ENCODE assay signal across 11 cellular contexts in genomic region chr14:99188721-99189120, GRCh38.
DNase-seq lines count a peak whose midpoint lies in the region; ATAC-seq, FAIRE-seq and TF ChIP-seq lines count a peak whose summit lies in the region.
"Had no signal": no experiment of that assay in that cellular context is flagged by ENCODE, and none has a peak within 500 bp of the region (broad histone marks: within the 10 kb centered on the region; RNA-seq: fewer than 3 reads in every experiment).

No MANE protein-coding gene starts in this region.

- peaks cover 0 to 7% (median 0%) of the 10 kb centered on the region in 8 donors for H3K9me3 Mint-ChIP-seq in CD4-positive, alpha-beta memory T cell
- H3K9me3 Mint-ChIP-seq in activated T-helper 2 cell treated with anti-CD3 and anti-CD28 coated beads, Interferon-gamma antibody, Interleukin-2, Interleukin-4, amounts not matched to agents 10 μg/mL and 5 μg/mL and 100 μg/mL, durations not matched to agents 14 hours and 24 hours and 36 hours = no peaks in the 10 kb centered on the region
- H3K9me3 Mint-ChIP-seq in type B pancreatic cell = no peaks in the 10 kb centered on the region
- H3K9me3 Mint-ChIP-seq: activated B cell treated with CpG ODN at 0.5 μM for 24 hours had no signal

- peaks cover 3% of the 10 kb centered on the region for H3K36me3 ChIP-seq in CD4-positive, alpha-beta memory T cell (ENCODE audit: insufficient read depth, low read length)
- no peaks in the 10 kb centered on the region for H3K36me3 ChIP-seq in kidney (ENCODE audit: control insufficient read depth in 1 of 2, insufficient read depth in 2 of 2, low read length in 2 of 2)
- H3K36me3 ChIP-seq: right atrium auricular region had no signal

- peak overlapping the region; percentile 92 to 99 (median 97) for H3K27ac Mint-ChIP-seq in CD4-positive, alpha-beta memory T cell
- peak overlapping the region; percentile 95 for H3K27ac Mint-ChIP-seq in activated T-helper 2 cell treated with anti-CD3 and anti-CD28 coated beads, Interferon-gamma antibody, Interleukin-2, Interleukin-4, amounts not matched to agents 10 μg/mL and 5 μg/mL and 100 μg/mL, durations not matched to agents 14 hours and 24 hours and 36 hours
- H3K27ac Mint-ChIP-seq in type B pancreatic cell = no peak overlapping the region
- H3K27ac Mint-ChIP-seq: activated B cell treated with CpG ODN at 0.5 μM for 24 hours had no signal

- H3K4me1 ChIP-seq in CD4-positive, alpha-beta memory T cell (ENCODE audit: insufficient read depth, low read length) = peaks cover 94% of the 10 kb centered on the region
- peaks cover 0 to 2% of the 10 kb centered on the region in 2 donors for H3K4me1 ChIP-seq in kidney (ENCODE audit: control insufficient read depth in 1 of 2, insufficient read depth in 1 of 2, low read depth in 1 of 2, low read length in 2 of 2)

- intact Hi-C loops in CD4-positive, alpha-beta memory T cell (cut with micrococcal nuclease) = no loop called here
- intact Hi-C loops in activated T-helper 2 cell treated with anti-CD3 and anti-CD28 coated beads, Interferon-gamma antibody, Interleukin-2, Interleukin-4, amounts not matched to agents 10 μg/mL and 5 μg/mL and 100 μg/mL, durations not matched to agents 14 hours and 24 hours and 36 hours (cut with micrococcal nuclease) = loop anchor here (10.0 kb wide), 1 partner anchor 1734 kb away; no protein-coding TSS in a partner anchor
- intact Hi-C loops in kidney (cut with DNase I) = no loop called here

- no peak for FAIRE-seq in kidney (lab: Jason Lieb, UNC)

- H3K4me3 Mint-ChIP-seq in CD4-positive, alpha-beta memory T cell = peak overlapping the region; percentile 85 to 94 (median 88)
- H3K4me3 Mint-ChIP-seq in activated T-helper 2 cell treated with anti-CD3 and anti-CD28 coated beads, Interferon-gamma antibody, Interleukin-2, Interleukin-4, amounts not matched to agents 10 μg/mL and 5 μg/mL and 100 μg/mL, durations not matched to agents 14 hours and 24 hours and 36 hours (ENCODE audit: low read depth) = peak overlapping the region; percentile 82
- no peak overlapping the region for H3K4me3 Mint-ChIP-seq in type B pancreatic cell
- H3K4me3 Mint-ChIP-seq: activated B cell treated with CpG ODN at 0.5 μM for 24 hours had no signal

- DNase-seq in CD4-positive, alpha-beta memory T cell = peak in 4 of 5 donors; percentile 48 to 62 (median 53)
- DNase-seq in NCI-H526 (lab: John Stamatoyannopoulos, UW) (peak; percentile 67 to 78), iPS-NIHi11 (ENCODE audit: low spot score) (peak; percentile 86), type B pancreatic cell (ENCODE audit: extremely low spot score, unreplicated experiment) (no peak), NCI-H446 treated with DMSO at 0.1 percent for 48 hours (lab: John Stamatoyannopoulos, UW) (no peak), kidney (no peak)
- DNase-seq in activated T-helper 2 cell treated with anti-CD3 and anti-CD28 coated beads, Interferon-gamma antibody, Interleukin-2, Interleukin-4, amounts not matched to agents 10 μg/mL and 5 μg/mL and 100 μg/mL, durations not matched to agents 14 hours and 24 hours and 36 hours (ENCODE audit: low spot score) = no peak
- DNase-seq: activated B cell treated with CpG ODN at 0.5 μM for 24 hours, Calu3 had no signal

- ATAC-seq in GM21825 (IDR thresholded peaks at IDR 0.05; ENCODE audit: unreplicated experiment) = no peak

- H3K4me1 Mint-ChIP-seq in CD4-positive, alpha-beta memory T cell = peaks cover 77 to 97% (median 88%) of the 10 kb centered on the region in 4 donors
- peaks cover 82% of the 10 kb centered on the region for H3K4me1 Mint-ChIP-seq in activated T-helper 2 cell treated with anti-CD3 and anti-CD28 coated beads, Interferon-gamma antibody, Interleukin-2, Interleukin-4, amounts not matched to agents 10 μg/mL and 5 μg/mL and 100 μg/mL, durations not matched to agents 14 hours and 24 hours and 36 hours (ENCODE audit: low read depth)
- peaks cover 29% of the 10 kb centered on the region for H3K4me1 Mint-ChIP-seq in type B pancreatic cell (ENCODE audit: unreplicated experiment)
- H3K4me1 Mint-ChIP-seq: activated B cell treated with CpG ODN at 0.5 μM for 24 hours had no signal

- POLR2A ChIA-PET in CD4-positive, alpha-beta memory T cell (lab: Charles Lee; ENCODE audit: partially characterized antibody) = interaction anchor here (0.8 to 87.2 kb wide), 16 partner anchors 8 to 1211 kb away, joined by 3 to 6015 read pairs (median 6); partner anchors contain the start of gene BCL11B

- CTCF ChIA-PET in CD4-positive, alpha-beta memory T cell (lab: Charles Lee; ENCODE audit: partially characterized antibody) = interaction anchor here (0.7 to 5.2 kb wide), 19 partner anchors 8 to 1211 kb away, joined by 3 to 39 read pairs (median 5); partner anchors contain the start of gene BCL11B

- H3K36me3 Mint-ChIP-seq in CD4-positive, alpha-beta memory T cell = peaks cover 15 to 54% of the 10 kb centered on the region in 2 donors
- H3K36me3 Mint-ChIP-seq in activated T-helper 2 cell treated with anti-CD3 and anti-CD28 coated beads, Interferon-gamma antibody, Interleukin-2, Interleukin-4, amounts not matched to agents 10 μg/mL and 5 μg/mL and 100 μg/mL, durations not matched to agents 14 hours and 24 hours and 36 hours (ENCODE audit: low read depth) = peaks cover 27% of the 10 kb centered on the region
- peaks cover 8% of the 10 kb centered on the region for H3K36me3 Mint-ChIP-seq in type B pancreatic cell

- peak overlapping the region; percentile 81 for H3K27ac ChIP-seq in CD4-positive, alpha-beta memory T cell (ENCODE audit: low read depth, low read length)
- H3K27ac ChIP-seq in kidney (ENCODE audit: low read depth in 2 of 2, low read length in 2 of 2) = no peak overlapping the region
- H3K27ac ChIP-seq: right atrium auricular region had no signal

- no peak overlapping the region for H3K9ac ChIP-seq in kidney (ENCODE audit: low read length in 2 of 2)

- H3K4me3 ChIP-seq in CD4-positive, alpha-beta memory T cell (ENCODE audit: low read length in 2 of 2) = peak overlapping the region; percentile 43 to 48
- no peak overlapping the region for H3K4me3 ChIP-seq in kidney (ENCODE audit: low read length in 2 of 2)
- H3K4me3 ChIP-seq: right atrium auricular region had no signal

- no peaks in the 10 kb centered on the region for H3K27me3 Mint-ChIP-seq in CD4-positive, alpha-beta memory T cell
- H3K27me3 Mint-ChIP-seq in activated T-helper 2 cell treated with anti-CD3 and anti-CD28 coated beads, Interferon-gamma antibody, Interleukin-2, Interleukin-4, amounts not matched to agents 10 μg/mL and 5 μg/mL and 100 μg/mL, durations not matched to agents 14 hours and 24 hours and 36 hours (ENCODE audit: low read depth) = no peaks in the 10 kb centered on the region
- H3K27me3 Mint-ChIP-seq in type B pancreatic cell = no peaks in the 10 kb centered on the region
- H3K27me3 Mint-ChIP-seq: activated B cell treated with CpG ODN at 0.5 μM for 24 hours had no signal

- no peaks in the 10 kb centered on the region for H3K27me3 ChIP-seq in CD4-positive, alpha-beta memory T cell (ENCODE audit: insufficient read depth, low read length)
- H3K27me3 ChIP-seq: right atrium auricular region had no signal

- TF ChIP-seq CTCF in type B pancreatic cell (conservative IDR thresholded peaks at IDR 0.05) = no peak
- TF ChIP-seq CTCF in kidney (IDR thresholded peaks at IDR 0.05; ENCODE audit: borderline replicate concordance, extremely low read depth, insufficient read depth) = no peak

- no peaks in the 10 kb centered on the region for H3K9me3 ChIP-seq in CD4-positive, alpha-beta memory T cell (ENCODE audit: control insufficient read depth in 1 of 2, low read length in 2 of 2)
- no peaks in the 10 kb centered on the region for H3K9me3 ChIP-seq in kidney (ENCODE audit: control insufficient read depth in 1 of 2, low read length in 2 of 2)
- H3K9me3 ChIP-seq: right atrium auricular region had no signal

Comparison
In these comparisons a context has a peak if more than half of its experiments do, and no peak if none do; other contexts are left out.
1. DNase-seq: peak in CD4-positive, alpha-beta memory T cell (4 of 5), NCI-H526 (2 of 2) and iPS-NIHi11 (single experiment); none in activated T-helper 2 cell treated with anti-CD3 and anti-CD28 coated beads, Interferon-gamma antibody, Interleukin-2, Interleukin-4, amounts not matched to agents 10 μg/mL and 5 μg/mL and 100 μg/mL, durations not matched to agents 14 hours and 24 hours and 36 hours (single experiment), type B pancreatic cell (single experiment), NCI-H446 treated with DMSO at 0.1 percent for 48 hours (single experiment) and kidney (single experiment).
2. H3K4me3 ChIP-seq: peak in CD4-positive, alpha-beta memory T cell (2 of 2); none in kidney (0 of 2).